ENCODE assay signal across 29 cellular contexts in genomic region chr13:100566543-100566942, GRCh38. TPM values are rescaled to one million over a fixed set of nuclear protein-coding genes. Genes with fewer than 3 reads are reported as not detected.
DNase-seq lines count a peak whose midpoint lies in the region; ATAC-seq, FAIRE-seq and TF ChIP-seq lines count a peak whose summit lies in the region.
"Had no signal": no experiment of that assay in that cellular context is flagged by ENCODE, and none has a peak within 500 bp of the region (broad histone marks: within the 10 kb centered on the region; RNA-seq: fewer than 3 reads in every experiment).

No MANE protein-coding gene starts in this region.

- no peak overlapping the region for H3K4me2 ChIP-seq in mammary epithelial cell (ENCODE audit: insufficient read depth, low read depth, low read length)
- H3K4me2 ChIP-seq in HepG2 (ENCODE audit: low read depth, low read length) = no peak overlapping the region
- H3K4me2 ChIP-seq: hepatocyte had no signal

- H4K20me1 ChIP-seq in mammary epithelial cell (ENCODE audit: insufficient read depth, low read length) = no peaks in the 10 kb centered on the region
- no peaks in the 10 kb centered on the region for H4K20me1 ChIP-seq in HepG2 (ENCODE audit: insufficient read depth, low read length)

- H3K4me3 ChIP-seq in mammary epithelial cell (replicated peaks in 1 of 3; ENCODE audit: insufficient read depth in 1 of 3, low read depth in 2 of 3, low read length in 3 of 3) (no peak overlapping the region), HepG2 (replicated peaks in 1 of 3; ENCODE audit: insufficient read depth in 1 of 3, low read depth in 2 of 3, low read length in 3 of 3) (no peak overlapping the region)
- H3K4me3 ChIP-seq: adrenal gland, gastrocnemius medialis, GM12878, hepatocyte, left lung, skin epidermis had no signal

- no peak overlapping the region for H3K4me3 Mint-ChIP-seq in MCF 10A (ENCODE audit: unreplicated experiment)
- H3K4me3 Mint-ChIP-seq: activated naive CD4-positive, alpha-beta T cell treated with anti-CD3 and anti-CD28 coated beads for 36 hours; CD4-positive, alpha-beta T cell; stimulated activated naive CD8-positive, alpha-beta T cell treated with anti-CD3 and anti-CD28 coated beads, Interleukin-15, amount 100 ng/mL, for 72 hours had no signal

- H3K27me3 ChIP-seq in mammary epithelial cell (ENCODE audit: insufficient read depth, low read length) (no peaks in the 10 kb centered on the region), HepG2 (ENCODE audit: control insufficient read depth in 1 of 2, insufficient read depth in 2 of 2, low read length in 2 of 2) (no peaks in the 10 kb centered on the region)
- H3K27me3 ChIP-seq: adrenal gland, gastrocnemius medialis, hepatocyte, left lung, neutrophil had no signal

- peak; percentile 13 for DNase-seq in mammary epithelial cell
- DNase-seq in MCF 10A (ENCODE audit: unreplicated experiment) = no peak
- peak; percentile 34 for DNase-seq in SW480 (ENCODE audit: low spot score)
- DNase-seq in iris pigment epithelial cell (ENCODE audit: low read depth) = peak; percentile 12
- peak; percentile 36 for DNase-seq in urothelium cell line (ENCODE audit: low spot score)
- no peak for DNase-seq in iPS-NIHi7 (ENCODE audit: extremely low spot score)
- DNase-seq in NCI-H2029 (lab: John Stamatoyannopoulos, UW) = no peak
- no peak for DNase-seq in HepG2 (ENCODE audit: low spot score)
- DNase-seq: activated CD4-positive, alpha-beta T cell treated with anti-CD3 and anti-CD28 coated beads, Interleukin-2, amount 50 U/mL, for 4 hours; activated naive CD4-positive, alpha-beta T cell treated with anti-CD3 and anti-CD28 coated beads for 36 hours; adrenal gland; AML-193; CD4-positive, alpha-beta T cell; effector CD4-positive, alpha-beta T cell; gastrocnemius medialis; GOT3; KG1; left lung; NCI-H1436 treated with DMSO at 0.1 percent for 48 hours; NCI-H510A treated with DMSO at 0.1 percent for 48 hours; stimulated activated CD8-positive, alpha-beta memory T cell treated with anti-CD3 and anti-CD28 coated beads, Interleukin-4, amount 100 ng/mL, for 48 hours; stimulated activated naive CD8-positive, alpha-beta T cell treated with anti-CD3 and anti-CD28 coated beads, Interleukin-15, amount 100 ng/mL, for 72 hours had no signal

- H2AFZ ChIP-seq in mammary epithelial cell (ENCODE audit: low read depth, low read length) (no peak overlapping the region), HepG2 (ENCODE audit: low read length) (no peak overlapping the region)
- H2AFZ ChIP-seq: hepatocyte had no signal

- intact Hi-C loops in mammary epithelial cell (cut with micrococcal nuclease) = no loop called here
- intact Hi-C loops in MCF 10A (cut with micrococcal nuclease) = no loop called here
- intact Hi-C loops in HepG2 (cut with micrococcal nuclease; ENCODE audit: unreplicated experiment) = no loop called here

- CTCF ChIA-PET in mammary epithelial cell (lab: Charles Lee; ENCODE audit: low non-redundant PET) (no interaction called here), MCF 10A (lab: Yijun Ruan, JAX) (interaction anchor here (0.6 kb wide), 1 partner anchor 91 kb away, joined by 3 read pairs; no protein-coding TSS in a partner anchor), HepG2 (lab: Yijun Ruan, JAX; ENCODE audit: low intra/inter-chr PET ratio, low total read pairs) (no interaction called here)

- dilution Hi-C loops in mammary epithelial cell (cut with HindIII; ENCODE audit: low sequenced_read_pairs) = no loop called here

- H3K4me1 ChIP-seq in mammary epithelial cell (ENCODE audit: insufficient read depth, low read length) (no peaks in the 10 kb centered on the region), HepG2 (ENCODE audit: insufficient read depth, low read length) (peaks cover 74% of the 10 kb centered on the region)
- H3K4me1 ChIP-seq: adrenal gland, gastrocnemius medialis, left lung had no signal

- TF ChIP-seq EP300 in HepG2 (IDR thresholded peaks at IDR 0.05; ENCODE audit: low read depth in 2 of 2, low read length in 2 of 2) = no peak
- TF ChIP-seq EP300 in HepG2 (CRISPR knock-in tag; IDR thresholded peaks at IDR 0.05; ENCODE audit: borderline replicate concordance) = no peak

- peaks cover 9% of the 10 kb centered on the region for H3K4me1 Mint-ChIP-seq in MCF 10A (ENCODE audit: insufficient read depth, unreplicated experiment)

- FAIRE-seq in urothelium cell line (lab: Jason Lieb, UNC) = no peak
- FAIRE-seq in HepG2 (lab: Jason Lieb, UNC) = no peak
- FAIRE-seq: D721Med, GM12878 had no signal

- no peaks in the 10 kb centered on the region for H3K79me2 ChIP-seq in mammary epithelial cell (ENCODE audit: insufficient read depth, low read length)
- H3K79me2 ChIP-seq in HepG2 (ENCODE audit: insufficient read depth, low read length) = no peaks in the 10 kb centered on the region
- H3K79me2 ChIP-seq: hepatocyte had no signal

- no peak for TF ChIP-seq CTCF in mammary epithelial cell (conservative IDR thresholded peaks at IDR 0.05 in 1 of 2, IDR thresholded peaks at IDR 0.05 in 1 of 2; ENCODE audit: extremely low read depth in 1 of 2, insufficient read depth in 1 of 2, low read depth in 1 of 2, low read length in 2 of 2)
- TF ChIP-seq CTCF in MCF 10A (IDR thresholded peaks at IDR 0.05; ENCODE audit: unreplicated experiment) = no peak
- no peak for TF ChIP-seq CTCF in HepG2 (CRISPR knock-in tag; IDR thresholded peaks at IDR 0.05)

- ATAC-seq in HepG2 = no peak
- ATAC-seq: GM12878; left lung; Panc1; stimulated activated naive CD8-positive, alpha-beta T cell treated with anti-CD3 and anti-CD28 coated beads, Interleukin-15, amount 100 ng/mL, for 72 hours had no signal

- TF ChIP-seq POLR2A in HepG2 (IDR thresholded peaks at IDR 0.05; ENCODE audit: insufficient read depth in 1 of 2, low read depth in 2 of 2, low read length in 2 of 2) = no peak

- H3K36me3 ChIP-seq in mammary epithelial cell (ENCODE audit: insufficient read depth, low read length) (no peaks in the 10 kb centered on the region), HepG2 (replicated peaks in 1 of 2; ENCODE audit: control insufficient read depth in 1 of 2, insufficient read depth in 2 of 2, low read length in 2 of 2) (no peaks in the 10 kb centered on the region)
- H3K36me3 ChIP-seq: adrenal gland, gastrocnemius medialis, left lung, neutrophil had no signal

- H3K36me3 Mint-ChIP-seq in MCF 10A (ENCODE audit: insufficient read depth, unreplicated experiment) = no peaks in the 10 kb centered on the region

- H3K9me3 ChIP-seq in mammary epithelial cell (replicated peaks; ENCODE audit: insufficient read depth, low read length) (no peaks in the 10 kb centered on the region), HepG2 (ENCODE audit: low read length) (no peaks in the 10 kb centered on the region)
- H3K9me3 ChIP-seq: adrenal gland, gastrocnemius medialis, left lung, neutrophil had no signal

- WGBS in mammary epithelial cell (ENCODE audit: low coverage, missing lambda C conversion rate) = 70% methylated on average over 6 of the region's 6 CpGs
- 49% methylated on average over 6 of the region's 6 CpGs for WGBS in HepG2 (ENCODE audit: low lambda C conversion rate)

- POLR2A ChIA-PET in MCF 10A (lab: Yijun Ruan, JAX) = no interaction called here
- POLR2A ChIA-PET in HepG2 (lab: Yijun Ruan, JAX) = no interaction called here

- no peaks in the 10 kb centered on the region for H3K27me3 Mint-ChIP-seq in MCF 10A (ENCODE audit: insufficient read depth, unreplicated experiment)
- H3K27me3 Mint-ChIP-seq: CD4-positive, alpha-beta T cell; stimulated activated naive CD8-positive, alpha-beta T cell treated with anti-CD3 and anti-CD28 coated beads, Interleukin-15, amount 100 ng/mL, for 72 hours had no signal

- TF ChIP-seq RAD21 in HepG2 (CRISPR knock-in tag; IDR thresholded peaks at IDR 0.05) = no peak

- H3K9ac ChIP-seq in mammary epithelial cell (ENCODE audit: insufficient read depth, low read length) (no peak overlapping the region), HepG2 (ENCODE audit: insufficient read depth, low read depth, low read length) (no peak overlapping the region)

- no peaks in the 10 kb centered on the region for H3K9me3 Mint-ChIP-seq in MCF 10A (ENCODE audit: unreplicated experiment)
- H3K9me3 Mint-ChIP-seq: CD4-positive, alpha-beta T cell; stimulated activated naive CD8-positive, alpha-beta T cell treated with anti-CD3 and anti-CD28 coated beads, Interleukin-15, amount 100 ng/mL, for 72 hours had no signal

- no peak overlapping the region for H3K27ac ChIP-seq in mammary epithelial cell (ENCODE audit: insufficient read depth, low read depth, low read length)
- no peak overlapping the region for H3K27ac ChIP-seq in HepG2 (ENCODE audit: extremely low read length, insufficient read depth, low read length)
- H3K27ac ChIP-seq: 22Rv1, adrenal gland, gastrocnemius medialis, hepatocyte, left lung, neutrophil, skin epidermis had no signal

- no TSS peak for BruUV-seq in mammary epithelial cell (replicated peaks; lab: Mats Ljungman, UMichigan)
- no TSS peak for BruUV-seq in MCF 10A (replicated peaks; lab: Mats Ljungman, UMichigan)
- no TSS peak for BruUV-seq in HepG2 (replicated peaks; lab: Mats Ljungman, UMichigan)

- no peak overlapping the region for H3K27ac Mint-ChIP-seq in MCF 10A (ENCODE audit: low read depth, unreplicated experiment)
- H3K27ac Mint-ChIP-seq: activated naive CD4-positive, alpha-beta T cell treated with anti-CD3 and anti-CD28 coated beads for 36 hours; CD4-positive, alpha-beta T cell had no signal

- in situ Hi-C loops in mammary epithelial cell (cut with MboI; ENCODE audit: low sequenced_read_pairs in 2 of 2) = no loop called here
- in situ Hi-C loops in HepG2 (cut with HindIII; ENCODE audit: extremely low pct_ligation_motif_present, low pct_unique_long_range_greater_than_20kb) = no loop called here

RNA-seq across cellular contexts. Expression of gene GGACT, which starts 22.0 kb away (rescaled TPM):
- total RNA-seq in mammary epithelial cell = 1 to 10 TPM; 4.5 to 5.4 TPM
- polyA plus RNA-seq in mammary epithelial cell = 1.1 TPM
- polyA minus RNA-seq in mammary epithelial cell = not detected
- 6.9 and 8.1 TPM in 2 replicates for total RNA-seq in MCF 10A (2022)
- 1.6 and 1.9 TPM in 2 replicates for total RNA-seq in HepG2 (2016; rRNA removed; fragmentation: Illumina TruSeq; extraction: Trizol)
- 0.88 and 1.9 TPM in 2 replicates for total RNA-seq in HepG2 (2016; cell fraction: cytosol; rRNA removed; fragmentation: Illumina TruSeq; extraction: Trizol; ENCODE audit: low read depth)
- 1.3 and 1.8 TPM in 2 replicates for total RNA-seq in HepG2 (2016; cell fraction: insoluble cytoplasmic fraction; rRNA removed; fragmentation: Illumina TruSeq; extraction: Trizol)
- 2.3 and 2.4 TPM in 2 replicates for total RNA-seq in HepG2 (2016; cell fraction: membrane; rRNA removed; fragmentation: Illumina TruSeq; extraction: Trizol)
- 0.56 and 0.93 TPM in 2 replicates for total RNA-seq in HepG2 (2016; cell fraction: nucleus; rRNA removed; fragmentation: Illumina TruSeq; extraction: Trizol)
- 1.7 and 2.3 TPM in 2 replicates for polyA plus RNA-seq in HepG2 (2011; rRNA removed)
- polyA plus RNA-seq in HepG2 (2011; cell fraction: cytosol; rRNA removed) = 1.2 and 1.3 TPM in 2 replicates
- 0.69 and 0.97 TPM in 2 replicates for polyA plus RNA-seq in HepG2 (2011; cell fraction: nucleus; rRNA removed)
- polyA plus RNA-seq in HepG2 (2012) = 2.7 and 6.4 TPM in 2 replicates
- 1.9 and 2.4 TPM in 2 replicates for polyA plus RNA-seq in HepG2 (2016; cell fraction: cytosol; fragmentation: Illumina TruSeq; extraction: Trizol; ENCODE audit: low read depth)
- polyA plus RNA-seq in HepG2 (2016; cell fraction: insoluble cytoplasmic fraction; fragmentation: Illumina TruSeq; extraction: Trizol; ENCODE audit: low read depth) = 1.7 and 2.2 TPM in 2 replicates
- 2.2 and 3.9 TPM in 2 replicates for polyA plus RNA-seq in HepG2 (2016; cell fraction: membrane; fragmentation: Illumina TruSeq; extraction: Trizol; ENCODE audit: low read depth)
- polyA plus RNA-seq in HepG2 (2016; cell fraction: nucleus; fragmentation: Illumina TruSeq; extraction: Trizol; ENCODE audit: insufficient read depth, low read depth) = 0.39 and 0.98 TPM in 2 replicates
- 0.33 and 0.34 TPM in 2 replicates for polyA minus RNA-seq in HepG2 (2011; rRNA and poly(A)+ RNA removed; ENCODE audit: low replicate concordance)
- 0.18 and 0.40 TPM in 2 replicates for polyA minus RNA-seq in HepG2 (2011; cell fraction: cytosol; rRNA and poly(A)+ RNA removed)
- polyA minus RNA-seq in HepG2 (2011; cell fraction: nucleus; rRNA and poly(A)+ RNA removed) = 1.8 and 2.5 TPM in 2 replicates

Comparison
In these comparisons a context has a peak if more than half of its experiments do, and no peak if none do; other contexts are left out.
1. DNase-seq: peak in mammary epithelial cell (single experiment), SW480 (single experiment), iris pigment epithelial cell (single experiment) and urothelium cell line (single experiment); none in MCF 10A (single experiment), iPS-NIHi7 (single experiment), NCI-H2029 (single experiment) and HepG2 (single experiment).